In the genomic region with DNA sequence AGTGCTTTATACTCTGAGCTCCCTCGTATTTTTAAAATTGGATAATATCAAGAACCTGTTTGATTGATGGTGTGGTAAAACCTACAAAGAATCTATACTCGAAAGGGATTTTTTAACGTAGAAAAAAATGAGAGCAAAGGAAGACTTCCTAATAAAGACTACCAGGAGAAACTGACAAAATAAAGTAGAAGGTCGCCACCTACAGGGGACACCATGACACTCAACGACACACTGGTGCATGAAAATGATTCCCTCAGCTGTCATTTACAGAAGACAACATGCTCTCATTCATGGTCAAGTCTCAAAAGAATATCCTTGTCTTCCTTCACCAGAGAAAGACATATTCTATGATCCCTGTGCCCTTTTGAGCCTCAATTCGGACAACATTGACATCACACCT, we compare ENCODE assay signal across 8 cellular contexts. TPM values are rescaled to one million over a fixed set of nuclear protein-coding genes. Genes with fewer than 3 reads are reported as not detected.
DNase-seq lines count a peak whose midpoint lies in the region; ATAC-seq, FAIRE-seq and TF ChIP-seq lines count a peak whose summit lies in the region.
"Had no signal": no experiment of that assay in that cellular context is flagged by ENCODE, and none has a peak within 500 bp of the region (broad histone marks: within the 10 kb centered on the region; RNA-seq: fewer than 3 reads in every experiment).

No MANE protein-coding gene starts in this region.

- POLR2A ChIA-PET in IMR-90 (lab: Charles Lee; ENCODE audit: unreplicated experiment), result no interaction called here

- WGBS in IMR-90 (ENCODE audit: extremely low coverage in 2 of 2, insufficient read length in 1 of 2), 2 experiments, result 0% methylated on average over 2 of the region's 6 CpGs; no CpG with 5 or more reads in 1 of the 2 experiments

- H3K79me1 ChIP-seq in IMR-90 (ENCODE audit: low read depth in 1 of 2, low read length in 2 of 2), result peaks cover 6 to 15% of the 10 kb centered on the region in 2 experiments; a peak in 3 of 4 replicates

- H3K27ac ChIP-seq in IMR-90 (ENCODE audit: insufficient read depth, low read length) (no peak overlapping the region), left lung (no peak overlapping the region), tibial artery (no peak overlapping the region)

- H4K91ac ChIP-seq in IMR-90 (ENCODE audit: insufficient read depth, low read depth, low read length), result no peak overlapping the region

- TF ChIP-seq POLR2A in IMR-90 (IDR thresholded peaks at IDR 0.05; ENCODE audit: low read depth, low read length), result no peak

- H2BK15ac ChIP-seq in IMR-90 (ENCODE audit: low read depth, low read length), result no peak overlapping the region

- no peaks in the 10 kb centered on the region for H3K27me3 ChIP-seq in IMR-90 (ENCODE audit: control insufficient read depth, insufficient read depth, low read length)
- no peaks in the 10 kb centered on the region for H3K27me3 ChIP-seq in bronchial epithelial cell (ENCODE audit: control insufficient read depth, insufficient read depth, low read length)
- no peaks in the 10 kb centered on the region for H3K27me3 ChIP-seq in left lung
- H3K27me3 ChIP-seq in tibial artery, result no peaks in the 10 kb centered on the region

- H2AK9ac ChIP-seq in IMR-90 (replicated peaks; ENCODE audit: low read depth, low read length, poor library complexity), result no peak overlapping the region

- peak; percentile 79 for FAIRE-seq in bronchial epithelial cell (lab: Jason Lieb, UNC)

- H3K18ac ChIP-seq in IMR-90 (ENCODE audit: low read depth, low read length), result no peak overlapping the region

- no peak overlapping the region for H4K8ac ChIP-seq in IMR-90 (ENCODE audit: low read depth in 2 of 2, low read length in 2 of 2)

- intact Hi-C loops in IMR-90 (cut with micrococcal nuclease), result loop anchor here (1.0 to 10.0 kb wide), 3 partner anchors 80 to 505 kb away; no protein-coding TSS in a partner anchor
- intact Hi-C loops in left lung (cut with DNase I), result no loop called here
- intact Hi-C loops in tibial artery (cut with DNase I; ENCODE audit: low total_unique reads), result no loop called here

- no peak overlapping the region for H4K5ac ChIP-seq in IMR-90 (ENCODE audit: low read depth, low read length)

- no peak overlapping the region for H3K56ac ChIP-seq in IMR-90 (ENCODE audit: extremely low read depth, insufficient read depth, low read length)

- H3K4me1 ChIP-seq in IMR-90 (ENCODE audit: control insufficient read depth, insufficient read depth, low read length) (no peaks in the 10 kb centered on the region), left lung (no peaks in the 10 kb centered on the region), tibial artery (no peaks in the 10 kb centered on the region)

- DNase-seq in Daoy (ENCODE audit: low read depth) (peak; percentile 27), IMR-90 (peak; percentile 52), SK-MEL-5 (ENCODE audit: low read depth, low spot score) (peak; percentile 49), bronchial epithelial cell (ENCODE audit: low read depth) (peak; percentile 54), left lung (no peak), tibial artery (no peak)
- DNase-seq: activated B cell treated with CpG ODN at 0.5 μM for 24 hours had no signal

- H3K4me3 ChIP-seq in IMR-90 (ENCODE audit: insufficient read depth, low read depth, low read length) (no peak overlapping the region), bronchial epithelial cell (ENCODE audit: low read depth, low read length) (no peak overlapping the region), left lung (no peak overlapping the region), tibial artery (no peak overlapping the region)

- TF ChIP-seq RAD21 in IMR-90 (IDR thresholded peaks at IDR 0.05; ENCODE audit: low read length), result peak; percentile 65

- BruUV-seq in IMR-90 (replicated peaks; lab: Mats Ljungman, UMichigan), result no TSS peak

- ATAC-seq in IMR-90 (ENCODE audit: low read depth) (0 out of 2 replicates have a peak, but pooled peaks have one; percentile 46), left lung (peak; percentile 78), GM21390 (IDR thresholded peaks at IDR 0.05; ENCODE audit: unreplicated experiment) (no peak)

- H3K9me3 ChIP-seq in IMR-90 (ENCODE audit: control insufficient read depth, insufficient read depth, low read length) (no peaks in the 10 kb centered on the region), left lung (no peaks in the 10 kb centered on the region), tibial artery (no peaks in the 10 kb centered on the region)

- H2BK5ac ChIP-seq in IMR-90 (ENCODE audit: low read depth, low read length, poor library complexity, severe bottlenecking), result no peak overlapping the region

- H2AFZ ChIP-seq in IMR-90 (replicated peaks; ENCODE audit: low read length, poor library complexity), result no peak overlapping the region

- H4K20me1 ChIP-seq in IMR-90 (ENCODE audit: insufficient read depth, low read length), result no peaks in the 10 kb centered on the region

- H3K23ac ChIP-seq in IMR-90 (ENCODE audit: low read depth, low read length), result no peak overlapping the region; the same call in 1 of the 2 replicates

- H3K4me2 ChIP-seq in IMR-90 (ENCODE audit: low read depth, low read length), result no peak overlapping the region

- H3K4ac ChIP-seq in IMR-90 (ENCODE audit: low read depth, low read length), result no peak overlapping the region

- dilution Hi-C loops in IMR-90 (cut with HindIII; ENCODE audit: low sequenced_read_pairs, unreplicated experiment), result no loop called here

- H2AK5ac ChIP-seq in IMR-90 (ENCODE audit: low read depth, low read length), result no peak overlapping the region

- no peak overlapping the region for H3K9ac ChIP-seq in IMR-90 (ENCODE audit: low read depth, low read length)

- in situ Hi-C loops in IMR-90 (cut with MboI; ENCODE audit: low sequenced_read_pairs), result no loop called here
- in situ Hi-C loops in SK-MEL-5 (cut with HindIII; ENCODE audit: low pct_unique_long_range_greater_than_20kb, low sequenced_read_pairs), result no loop called here

- H2BK120ac ChIP-seq in IMR-90 (ENCODE audit: low read depth, low read length), result no peak overlapping the region

- TF ChIP-seq CTCF in IMR-90 (conservative IDR thresholded peaks at IDR 0.05; ENCODE audit: low read depth, low read length) (peak; percentile 55), bronchial epithelial cell (IDR thresholded peaks at IDR 0.05; ENCODE audit: insufficient read depth, low read length, severe bottlenecking) (peak; percentile 57), left lung (IDR thresholded peaks at IDR 0.05) (peak; percentile 34 to 44), tibial artery (IDR thresholded peaks at IDR 0.05) (peak; percentile 16 to 20)

- H3K14ac ChIP-seq in IMR-90 (replicated peaks; ENCODE audit: low read depth, low read length), result no peak overlapping the region

- H3K9me1 ChIP-seq in IMR-90 (ENCODE audit: insufficient read depth, low read length), result no peaks in the 10 kb centered on the region

- CTCF ChIA-PET in IMR-90 (lab: Yijun Ruan, JAX), result interaction anchor here (0.6 to 1.9 kb wide), 8 partner anchors 9 to 227 kb away, joined by 3 to 12 read pairs (median 6); no protein-coding TSS in a partner anchor

- no peak overlapping the region for H2BK20ac ChIP-seq in IMR-90 (ENCODE audit: low read depth, low read length)

- H3K36me3 ChIP-seq in IMR-90 (ENCODE audit: control insufficient read depth, insufficient read depth, low read length) (no peaks in the 10 kb centered on the region), bronchial epithelial cell (ENCODE audit: control insufficient read depth, insufficient read depth, low read length) (no peaks in the 10 kb centered on the region), left lung (no peaks in the 10 kb centered on the region), tibial artery (no peaks in the 10 kb centered on the region)

TF ChIP-seq in IMR-90, 13 proteins besides CTCF, POLR2A, EP300 and RAD21:
- no peak for TF ChIP-seq RFX5 (IDR thresholded peaks at IDR 0.05; ENCODE audit: low read depth, low read length)
- peak; percentile 58 for TF ChIP-seq SMC3 (IDR thresholded peaks at IDR 0.05; ENCODE audit: low read depth, low read length)
TF ChIP-seq in IMR-90: peak in this region for 1.

RNA-seq across cellular contexts. Expression of a gene that starts 10.1 kb away (rescaled TPM):
- 2.2 and 4.2 TPM in 2 replicates for total RNA-seq in Daoy (2014; rRNA removed; shearing (Covaris generic))
- 6.9 and 7.2 TPM in 2 replicates for total RNA-seq in IMR-90 (2012; rRNA removed)
- polyA plus RNA-seq in IMR-90 (2012; rRNA removed), result 5.6 and 6.0 TPM in 2 replicates
- 1.7 and 2.4 TPM in 2 replicates for polyA plus RNA-seq in IMR-90 (2012; cell fraction: cytosol; rRNA removed)
- polyA plus RNA-seq in IMR-90 (2012; cell fraction: nucleus; rRNA removed; ENCODE audit: low replicate concordance), result 3.7 and 6.6 TPM in 2 replicates
- total RNA-seq in SK-MEL-5 (2014; rRNA removed; shearing (Covaris generic)), result 64.2 and 69.4 TPM in 2 replicates
- 68.9 and 85.1 TPM in 2 replicates for polyA plus RNA-seq in SK-MEL-5 (2015; cell fraction: cytosol; rRNA removed)
- 88.4 and 118 TPM in 2 replicates for polyA plus RNA-seq in SK-MEL-5 (2015; cell fraction: nucleus; rRNA removed)
- total RNA-seq in bronchial epithelial cell, result 6.3 and 12.5 TPM in 2 replicates
- total RNA-seq in left lung, result 10 to 100 TPM; 37.8 to 75.6 TPM

Comparison
In these comparisons a context has a peak if more than half of its experiments do, and no peak if none do; other contexts are left out.
1. DNase-seq: peak in Daoy (single experiment), IMR-90 (single experiment), SK-MEL-5 (single experiment) and bronchial epithelial cell (single experiment); none in left lung (0 of 2) and tibial artery (0 of 2).
2. Peak in every context shown above with its lines, with median percentiles within 50 percentile points of each other: CTCF ChIP-seq.